In the genomic region with DNA sequence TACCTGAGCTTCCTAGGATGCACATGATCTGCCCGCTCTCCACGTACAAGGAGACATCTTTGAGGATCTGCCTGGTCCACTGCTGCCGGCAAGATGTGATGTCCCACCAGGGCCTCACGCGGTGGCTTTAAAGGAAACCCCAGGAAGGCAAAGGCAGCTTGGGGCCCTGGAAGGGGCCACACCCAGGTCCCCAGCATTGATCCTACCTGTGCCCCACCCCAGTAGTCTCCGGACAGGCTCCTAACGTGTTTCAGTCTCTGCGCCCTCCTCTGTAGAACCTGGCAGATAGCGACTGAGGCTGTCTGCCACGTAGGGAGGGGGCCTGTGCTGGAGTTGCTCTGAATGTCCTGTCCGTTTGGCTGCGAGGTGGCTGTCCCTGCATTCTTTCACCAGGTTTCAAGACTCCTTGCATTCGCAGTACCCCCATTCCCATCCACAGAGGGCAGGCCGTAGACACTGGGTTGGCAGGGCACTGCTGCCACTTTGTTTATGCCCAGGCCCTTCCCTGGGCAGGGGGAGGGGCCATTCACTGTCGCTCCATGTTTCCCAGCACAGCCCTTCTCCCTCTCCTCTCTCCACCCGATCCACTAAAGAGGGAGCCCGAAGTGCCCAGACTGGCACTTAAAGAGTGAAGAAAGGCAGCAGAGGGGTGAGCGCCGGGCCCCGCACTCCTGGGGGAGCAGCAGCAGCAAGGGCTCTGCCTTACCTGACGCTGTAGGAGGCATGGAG, we compare ENCODE assay signal across 1 cellular context.
TF ChIP-seq lines count a peak whose summit lies in the region.

No MANE protein-coding gene starts in this region.

TF ChIP-seq in HepG2, 621 proteins besides CTCF, POLR2A, EP300 and RAD21 (continued from another document and continues in another):
- peak; percentile 74; the same call in 1 of the 2 replicates for TF ChIP-seq ZNF839 (CRISPR knock-in tag; IDR thresholded peaks at IDR 0.05; ENCODE audit: borderline replicate concordance)
- TF ChIP-seq, protein P1, sequence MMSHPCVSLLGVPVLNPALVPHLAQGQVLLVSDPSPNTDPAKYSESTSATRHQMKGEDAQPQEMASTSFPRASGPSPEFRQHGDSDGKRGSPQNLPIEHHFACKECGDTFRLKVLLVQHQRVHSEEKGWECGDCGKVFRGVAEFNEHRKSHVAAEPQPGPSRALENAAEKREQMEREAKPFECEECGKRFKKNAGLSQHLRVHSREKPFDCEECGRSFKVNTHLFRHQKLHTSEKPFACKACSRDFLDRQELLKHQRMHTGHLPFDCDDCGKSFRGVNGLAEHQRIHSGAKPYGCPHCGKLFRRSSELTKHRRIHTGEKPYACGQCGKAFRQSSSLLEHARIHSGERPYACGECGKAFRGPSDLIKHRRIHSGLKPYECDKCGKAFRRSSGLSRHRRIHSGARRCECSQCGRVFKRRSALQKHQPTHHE (CRISPR knock-in tag; IDR thresholded peaks at IDR 0.05; ENCODE audit: borderline replicate concordance): no peak
- TF ChIP-seq PCBP2 (optimal IDR thresholded peaks at IDR 0.05; ENCODE audit: low read depth, low read length, poor library complexity, severe bottlenecking): no peak
- TF ChIP-seq, protein P2, sequence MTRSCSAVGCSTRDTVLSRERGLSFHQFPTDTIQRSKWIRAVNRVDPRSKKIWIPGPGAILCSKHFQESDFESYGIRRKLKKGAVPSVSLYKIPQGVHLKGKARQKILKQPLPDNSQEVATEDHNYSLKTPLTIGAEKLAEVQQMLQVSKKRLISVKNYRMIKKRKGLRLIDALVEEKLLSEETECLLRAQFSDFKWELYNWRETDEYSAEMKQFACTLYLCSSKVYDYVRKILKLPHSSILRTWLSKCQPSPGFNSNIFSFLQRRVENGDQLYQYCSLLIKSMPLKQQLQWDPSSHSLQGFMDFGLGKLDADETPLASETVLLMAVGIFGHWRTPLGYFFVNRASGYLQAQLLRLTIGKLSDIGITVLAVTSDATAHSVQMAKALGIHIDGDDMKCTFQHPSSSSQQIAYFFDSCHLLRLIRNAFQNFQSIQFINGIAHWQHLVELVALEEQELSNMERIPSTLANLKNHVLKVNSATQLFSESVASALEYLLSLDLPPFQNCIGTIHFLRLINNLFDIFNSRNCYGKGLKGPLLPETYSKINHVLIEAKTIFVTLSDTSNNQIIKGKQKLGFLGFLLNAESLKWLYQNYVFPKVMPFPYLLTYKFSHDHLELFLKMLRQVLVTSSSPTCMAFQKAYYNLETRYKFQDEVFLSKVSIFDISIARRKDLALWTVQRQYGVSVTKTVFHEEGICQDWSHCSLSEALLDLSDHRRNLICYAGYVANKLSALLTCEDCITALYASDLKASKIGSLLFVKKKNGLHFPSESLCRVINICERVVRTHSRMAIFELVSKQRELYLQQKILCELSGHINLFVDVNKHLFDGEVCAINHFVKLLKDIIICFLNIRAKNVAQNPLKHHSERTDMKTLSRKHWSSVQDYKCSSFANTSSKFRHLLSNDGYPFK (CRISPR knock-in tag; IDR thresholded peaks at IDR 0.05; ENCODE audit: borderline replicate concordance): 0 out of 2 replicates have a peak, but pooled peaks have one; percentile 4
- TF ChIP-seq FOSL2 (CRISPR knock-in tag; IDR thresholded peaks at IDR 0.05): peak; percentile 24; the same call in 1 of the 2 replicates
- TF ChIP-seq, protein P3, sequence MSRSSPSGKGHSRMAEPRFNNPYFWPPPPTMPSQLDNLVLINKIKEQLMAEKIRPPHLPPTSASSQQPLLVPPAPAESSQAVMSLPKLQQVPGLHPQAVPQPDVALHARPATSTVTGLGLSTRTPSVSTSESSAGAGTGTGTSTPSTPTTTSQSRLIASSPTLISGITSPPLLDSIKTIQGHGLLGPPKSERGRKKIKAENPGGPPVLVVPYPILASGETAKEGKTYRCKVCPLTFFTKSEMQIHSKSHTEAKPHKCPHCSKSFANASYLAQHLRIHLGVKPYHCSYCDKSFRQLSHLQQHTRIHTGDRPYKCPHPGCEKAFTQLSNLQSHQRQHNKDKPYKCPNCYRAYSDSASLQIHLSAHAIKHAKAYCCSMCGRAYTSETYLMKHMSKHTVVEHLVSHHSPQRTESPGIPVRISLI (CRISPR knock-in tag; IDR thresholded peaks at IDR 0.05; ENCODE audit: borderline replicate concordance): 0 out of 2 replicates have a peak, but pooled peaks have one; percentile 12
- no peak for TF ChIP-seq GATAD1 (CRISPR knock-in tag; IDR thresholded peaks at IDR 0.05)
- no peak for TF ChIP-seq ZNF644 (CRISPR knock-in tag; IDR thresholded peaks at IDR 0.05; ENCODE audit: low read depth)
- TF ChIP-seq ZNF230 (CRISPR knock-in tag; IDR thresholded peaks at IDR 0.05): 0 out of 2 replicates have a peak, but pooled peaks have one; percentile 23
- no peak for TF ChIP-seq NONO (IDR thresholded peaks at IDR 0.05)
- TF ChIP-seq NONO (CRISPR knock-in tag; conservative IDR thresholded peaks at IDR 0.05): peak; percentile 52; the same call in 1 of the 2 replicates
- no peak for TF ChIP-seq TOPORS (CRISPR knock-in tag; IDR thresholded peaks at IDR 0.05)
- 0 out of 2 replicates have a peak, but pooled peaks have one; percentile 5 for TF ChIP-seq ZIK1 (CRISPR knock-in tag; IDR thresholded peaks at IDR 0.05; ENCODE audit: borderline replicate concordance, low read depth)
- no peak for TF ChIP-seq CAMTA2 (CRISPR knock-in tag; IDR thresholded peaks at IDR 0.05; ENCODE audit: borderline replicate concordance)
- TF ChIP-seq MYNN (CRISPR knock-in tag; IDR thresholded peaks at IDR 0.05; ENCODE audit: low read depth): no peak
- TF ChIP-seq, protein P4, sequence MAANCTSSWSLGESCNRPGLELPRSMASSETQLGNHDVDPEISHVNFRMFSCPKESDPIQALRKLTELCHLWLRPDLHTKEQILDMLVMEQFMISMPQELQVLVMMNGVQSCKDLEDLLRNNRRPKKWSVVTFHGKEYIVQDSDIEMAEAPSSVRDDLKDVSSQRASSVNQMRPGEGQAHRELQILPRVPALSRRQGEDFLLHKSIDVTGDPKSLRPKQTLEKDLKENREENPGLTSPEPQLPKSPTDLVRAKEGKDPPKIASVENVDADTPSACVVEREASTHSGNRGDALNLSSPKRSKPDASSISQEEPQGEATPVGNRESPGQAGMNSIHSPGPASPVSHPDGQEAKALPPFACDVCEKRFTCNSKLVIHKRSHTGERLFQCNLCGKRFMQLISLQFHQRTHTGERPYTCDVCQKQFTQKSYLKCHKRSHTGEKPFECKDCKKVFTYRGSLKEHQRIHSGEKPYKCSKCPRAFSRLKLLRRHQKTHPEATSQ (CRISPR knock-in tag; IDR thresholded peaks at IDR 0.05; ENCODE audit: borderline replicate concordance): no peak
- TF ChIP-seq CBX2 (IDR thresholded peaks at IDR 0.05; ENCODE audit: low read depth, low read length): no peak
- TF ChIP-seq CBX2 (CRISPR knock-in tag; IDR thresholded peaks at IDR 0.05; ENCODE audit: low read depth): no peak
- TF ChIP-seq, protein P5, sequence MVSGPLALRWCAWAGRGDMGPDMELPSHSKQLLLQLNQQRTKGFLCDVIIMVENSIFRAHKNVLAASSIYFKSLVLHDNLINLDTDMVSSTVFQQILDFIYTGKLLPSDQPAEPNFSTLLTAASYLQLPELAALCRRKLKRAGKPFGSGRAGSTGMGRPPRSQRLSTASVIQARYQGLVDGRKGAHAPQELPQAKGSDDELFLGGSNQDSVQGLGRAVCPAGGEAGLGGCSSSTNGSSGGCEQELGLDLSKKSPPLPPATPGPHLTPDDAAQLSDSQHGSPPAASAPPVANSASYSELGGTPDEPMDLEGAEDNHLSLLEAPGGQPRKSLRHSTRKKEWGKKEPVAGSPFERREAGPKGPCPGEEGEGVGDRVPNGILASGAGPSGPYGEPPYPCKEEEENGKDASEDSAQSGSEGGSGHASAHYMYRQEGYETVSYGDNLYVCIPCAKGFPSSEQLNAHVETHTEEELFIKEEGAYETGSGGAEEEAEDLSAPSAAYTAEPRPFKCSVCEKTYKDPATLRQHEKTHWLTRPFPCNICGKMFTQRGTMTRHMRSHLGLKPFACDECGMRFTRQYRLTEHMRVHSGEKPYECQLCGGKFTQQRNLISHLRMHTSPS (CRISPR knock-in tag; IDR thresholded peaks at IDR 0.05; ENCODE audit: low read depth): peak; percentile 89
- TF ChIP-seq MEF2D (CRISPR knock-in tag; IDR thresholded peaks at IDR 0.05): peak; percentile 55; the same call in 1 of the 2 replicates
- TF ChIP-seq REXO4 (CRISPR knock-in tag; IDR thresholded peaks at IDR 0.05; ENCODE audit: borderline replicate concordance): 0 out of 2 replicates have a peak, but pooled peaks have one; percentile 13
- TF ChIP-seq ZSCAN30 (CRISPR knock-in tag; IDR thresholded peaks at IDR 0.05): 0 out of 2 replicates have a peak, but pooled peaks have one; percentile 3
- TF ChIP-seq, protein P6, sequence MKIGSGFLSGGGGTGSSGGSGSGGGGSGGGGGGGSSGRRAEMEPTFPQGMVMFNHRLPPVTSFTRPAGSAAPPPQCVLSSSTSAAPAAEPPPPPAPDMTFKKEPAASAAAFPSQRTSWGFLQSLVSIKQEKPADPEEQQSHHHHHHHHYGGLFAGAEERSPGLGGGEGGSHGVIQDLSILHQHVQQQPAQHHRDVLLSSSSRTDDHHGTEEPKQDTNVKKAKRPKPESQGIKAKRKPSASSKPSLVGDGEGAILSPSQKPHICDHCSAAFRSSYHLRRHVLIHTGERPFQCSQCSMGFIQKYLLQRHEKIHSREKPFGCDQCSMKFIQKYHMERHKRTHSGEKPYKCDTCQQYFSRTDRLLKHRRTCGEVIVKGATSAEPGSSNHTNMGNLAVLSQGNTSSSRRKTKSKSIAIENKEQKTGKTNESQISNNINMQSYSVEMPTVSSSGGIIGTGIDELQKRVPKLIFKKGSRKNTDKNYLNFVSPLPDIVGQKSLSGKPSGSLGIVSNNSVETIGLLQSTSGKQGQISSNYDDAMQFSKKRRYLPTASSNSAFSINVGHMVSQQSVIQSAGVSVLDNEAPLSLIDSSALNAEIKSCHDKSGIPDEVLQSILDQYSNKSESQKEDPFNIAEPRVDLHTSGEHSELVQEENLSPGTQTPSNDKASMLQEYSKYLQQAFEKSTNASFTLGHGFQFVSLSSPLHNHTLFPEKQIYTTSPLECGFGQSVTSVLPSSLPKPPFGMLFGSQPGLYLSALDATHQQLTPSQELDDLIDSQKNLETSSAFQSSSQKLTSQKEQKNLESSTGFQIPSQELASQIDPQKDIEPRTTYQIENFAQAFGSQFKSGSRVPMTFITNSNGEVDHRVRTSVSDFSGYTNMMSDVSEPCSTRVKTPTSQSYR (CRISPR knock-in tag; IDR thresholded peaks at IDR 0.05; ENCODE audit: borderline replicate concordance): peak; percentile 65
- TF ChIP-seq, protein P7, sequence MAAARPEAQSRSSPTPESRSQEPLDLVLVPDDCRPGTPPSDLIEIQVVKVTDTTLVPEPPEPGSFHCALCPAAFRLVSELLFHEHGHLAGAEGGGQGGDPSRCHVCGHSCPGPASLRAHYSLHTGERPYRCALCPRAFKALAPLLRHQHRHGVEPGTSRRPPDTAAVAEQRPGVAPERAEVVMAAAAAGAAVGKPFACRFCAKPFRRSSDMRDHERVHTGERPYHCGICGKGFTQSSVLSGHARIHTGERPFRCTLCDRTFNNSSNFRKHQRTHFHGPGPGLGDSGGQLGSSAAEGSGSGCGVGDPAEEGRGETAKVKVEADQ (CRISPR knock-in tag; IDR thresholded peaks at IDR 0.05; ENCODE audit: borderline replicate concordance): no peak
- TF ChIP-seq, protein P8, sequence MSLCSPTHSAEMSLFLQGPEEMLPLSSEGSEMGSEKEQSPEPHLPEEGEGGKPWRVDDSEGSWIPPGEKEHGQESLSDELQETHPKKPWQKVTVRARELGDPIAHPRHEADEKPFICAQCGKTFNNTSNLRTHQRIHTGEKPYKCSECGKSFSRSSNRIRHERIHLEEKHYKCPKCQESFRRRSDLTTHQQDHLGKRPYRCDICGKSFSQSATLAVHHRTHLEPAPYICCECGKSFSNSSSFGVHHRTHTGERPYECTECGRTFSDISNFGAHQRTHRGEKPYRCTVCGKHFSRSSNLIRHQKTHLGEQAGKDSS (CRISPR knock-in tag; IDR thresholded peaks at IDR 0.05; ENCODE audit: borderline replicate concordance, low read depth): peak; percentile 79; the same call in 1 of the 2 replicates
- 0 out of 2 replicates have a peak, but pooled peaks have one; percentile 18 for TF ChIP-seq MEIS1 (CRISPR knock-in tag; IDR thresholded peaks at IDR 0.05; ENCODE audit: borderline replicate concordance)
- 0 out of 2 replicates have a peak, but pooled peaks have one; percentile 2 for TF ChIP-seq KDM5B (CRISPR knock-in tag; IDR thresholded peaks at IDR 0.05; ENCODE audit: borderline replicate concordance)
- TF ChIP-seq, protein P9, sequence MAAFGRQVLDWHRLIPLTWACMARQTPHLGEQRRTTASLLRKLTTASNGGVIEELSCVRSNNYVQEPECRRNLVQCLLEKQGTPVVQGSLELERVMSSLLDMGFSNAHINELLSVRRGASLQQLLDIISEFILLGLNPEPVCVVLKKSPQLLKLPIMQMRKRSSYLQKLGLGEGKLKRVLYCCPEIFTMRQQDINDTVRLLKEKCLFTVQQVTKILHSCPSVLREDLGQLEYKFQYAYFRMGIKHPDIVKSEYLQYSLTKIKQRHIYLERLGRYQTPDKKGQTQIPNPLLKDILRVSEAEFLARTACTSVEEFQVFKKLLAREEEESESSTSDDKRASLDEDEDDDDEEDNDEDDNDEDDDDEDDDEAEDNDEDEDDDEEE (CRISPR knock-in tag; IDR thresholded peaks at IDR 0.05): no peak
- TF ChIP-seq ZNF225 (CRISPR knock-in tag; IDR thresholded peaks at IDR 0.05): 0 out of 2 replicates have a peak, but pooled peaks have one; percentile 60
- no peak for TF ChIP-seq ZNF713 (CRISPR knock-in tag; IDR thresholded peaks at IDR 0.05)
- TF ChIP-seq AGO2 (optimal IDR thresholded peaks at IDR 0.05; ENCODE audit: low read depth, low read length): peak; percentile 61
- TF ChIP-seq ZNF781 (CRISPR knock-in tag; IDR thresholded peaks at IDR 0.05; ENCODE audit: borderline replicate concordance, not compliant biosample characterization): peak; percentile 62
- TF ChIP-seq, protein P10, sequence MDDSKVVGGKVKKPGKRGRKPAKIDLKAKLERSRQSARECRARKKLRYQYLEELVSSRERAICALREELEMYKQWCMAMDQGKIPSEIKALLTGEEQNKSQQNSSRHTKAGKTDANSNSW (CRISPR knock-in tag; IDR thresholded peaks at IDR 0.05; ENCODE audit: borderline replicate concordance): no peak
- TF ChIP-seq, protein P11, sequence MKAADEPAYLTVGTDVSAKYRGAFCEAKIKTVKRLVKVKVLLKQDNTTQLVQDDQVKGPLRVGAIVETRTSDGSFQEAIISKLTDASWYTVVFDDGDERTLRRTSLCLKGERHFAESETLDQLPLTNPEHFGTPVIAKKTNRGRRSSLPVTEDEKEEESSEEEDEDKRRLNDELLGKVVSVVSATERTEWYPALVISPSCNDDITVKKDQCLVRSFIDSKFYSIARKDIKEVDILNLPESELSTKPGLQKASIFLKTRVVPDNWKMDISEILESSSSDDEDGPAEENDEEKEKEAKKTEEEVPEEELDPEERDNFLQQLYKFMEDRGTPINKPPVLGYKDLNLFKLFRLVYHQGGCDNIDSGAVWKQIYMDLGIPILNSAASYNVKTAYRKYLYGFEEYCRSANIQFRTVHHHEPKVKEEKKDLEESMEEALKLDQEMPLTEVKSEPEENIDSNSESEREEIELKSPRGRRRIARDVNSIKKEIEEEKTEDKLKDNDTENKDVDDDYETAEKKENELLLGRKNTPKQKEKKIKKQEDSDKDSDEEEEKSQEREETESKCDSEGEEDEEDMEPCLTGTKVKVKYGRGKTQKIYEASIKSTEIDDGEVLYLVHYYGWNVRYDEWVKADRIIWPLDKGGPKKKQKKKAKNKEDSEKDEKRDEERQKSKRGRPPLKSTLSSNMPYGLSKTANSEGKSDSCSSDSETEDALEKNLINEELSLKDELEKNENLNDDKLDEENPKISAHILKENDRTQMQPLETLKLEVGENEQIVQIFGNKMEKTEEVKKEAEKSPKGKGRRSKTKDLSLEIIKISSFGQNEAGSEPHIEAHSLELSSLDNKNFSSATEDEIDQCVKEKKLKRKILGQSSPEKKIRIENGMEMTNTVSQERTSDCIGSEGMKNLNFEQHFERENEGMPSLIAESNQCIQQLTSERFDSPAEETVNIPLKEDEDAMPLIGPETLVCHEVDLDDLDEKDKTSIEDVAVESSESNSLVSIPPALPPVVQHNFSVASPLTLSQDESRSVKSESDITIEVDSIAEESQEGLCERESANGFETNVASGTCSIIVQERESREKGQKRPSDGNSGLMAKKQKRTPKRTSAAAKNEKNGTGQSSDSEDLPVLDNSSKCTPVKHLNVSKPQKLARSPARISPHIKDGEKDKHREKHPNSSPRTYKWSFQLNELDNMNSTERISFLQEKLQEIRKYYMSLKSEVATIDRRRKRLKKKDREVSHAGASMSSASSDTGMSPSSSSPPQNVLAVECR (CRISPR knock-in tag; IDR thresholded peaks at IDR 0.05; ENCODE audit: borderline replicate concordance): no peak
